ENCODE assay signal across 17 cellular contexts in the genomic region with DNA sequence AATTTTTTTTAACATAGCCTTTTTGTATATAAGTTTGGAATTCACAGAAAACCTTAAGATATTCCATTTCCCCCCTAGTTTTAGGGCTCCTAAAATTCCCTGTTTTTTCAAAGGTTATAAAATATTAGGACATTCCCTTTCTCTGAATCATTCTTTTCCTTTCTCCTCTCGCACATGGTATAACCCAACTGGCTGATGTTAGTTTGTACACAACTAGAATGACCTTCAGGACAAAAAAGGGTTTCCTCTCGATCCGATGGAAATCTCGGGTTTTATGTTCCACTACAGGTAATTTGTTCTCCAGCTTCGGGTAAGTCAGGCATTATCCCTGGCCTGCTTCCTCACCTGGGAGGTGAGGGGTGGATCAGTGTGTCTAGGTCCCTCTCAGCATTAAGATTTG.
DNase-seq lines count a peak whose midpoint lies in the region; ATAC-seq, FAIRE-seq and TF ChIP-seq lines count a peak whose summit lies in the region.
"Had no signal": no experiment of that assay in that cellular context is flagged by ENCODE, and none has a peak within 500 bp of the region (broad histone marks: within the 10 kb centered on the region; RNA-seq: fewer than 3 reads in every experiment).

No MANE protein-coding gene starts in this region.

- H3K27ac Mint-ChIP-seq in stimulated activated effector memory CD8-positive, alpha-beta T cell treated with anti-CD3 and anti-CD28 coated beads, Interleukin-12 subunit alpha, Interleukin-12 subunit beta, amount 100 ng/mL, for 72 hours, result no peak overlapping the region

- peak overlapping the region; percentile 86 to 91 for H3K27ac ChIP-seq in ascending aorta

- H3K36me3 ChIP-seq in ascending aorta, result no peaks in the 10 kb centered on the region
- H3K36me3 ChIP-seq: MG63 had no signal

- no peak overlapping the region for H3K4me3 Mint-ChIP-seq in stimulated activated effector memory CD8-positive, alpha-beta T cell treated with anti-CD3 and anti-CD28 coated beads, Interleukin-12 subunit alpha, Interleukin-12 subunit beta, amount 100 ng/mL, for 72 hours

- peaks cover 3 to 47% of the 10 kb centered on the region in 2 donors for H3K4me1 ChIP-seq in ascending aorta

- no peak for FAIRE-seq in D721Med (lab: Jason Lieb, UNC)

- TF ChIP-seq CTCF in ascending aorta (IDR thresholded peaks at IDR 0.05), result no peak
- no peak for TF ChIP-seq CTCF in D721Med (IDR thresholded peaks at IDR 0.05; ENCODE audit: insufficient read depth, missing control alignments)

- H3K36me3 Mint-ChIP-seq in stimulated activated effector memory CD8-positive, alpha-beta T cell treated with anti-CD3 and anti-CD28 coated beads, Interleukin-12 subunit alpha, Interleukin-12 subunit beta, amount 100 ng/mL, for 72 hours, result no peaks in the 10 kb centered on the region

- no peaks in the 10 kb centered on the region for H3K9me3 Mint-ChIP-seq in stimulated activated effector memory CD8-positive, alpha-beta T cell treated with anti-CD3 and anti-CD28 coated beads, Interleukin-12 subunit alpha, Interleukin-12 subunit beta, amount 100 ng/mL, for 72 hours
- H3K9me3 Mint-ChIP-seq: CD4-positive, CD25-positive, alpha-beta regulatory T cell had no signal

- H3K27me3 ChIP-seq in ascending aorta, result no peaks in the 10 kb centered on the region
- H3K27me3 ChIP-seq: MG63 had no signal

- ATAC-seq in stimulated activated effector memory CD8-positive, alpha-beta T cell treated with anti-CD3 and anti-CD28 coated beads, Interleukin-12 subunit alpha, Interleukin-12 subunit beta, amount 100 ng/mL, for 72 hours, result no peak
- ATAC-seq: Right ventricle myocardium inferior had no signal

- DNase-seq in AG08395 (ENCODE audit: low spot score) (peak; percentile 10), EH (ENCODE audit: low read depth) (peak; percentile 44), ascending aorta (ENCODE audit: low spot score in 2 of 2) (no peak), lung microvascular endothelial cell (ENCODE audit: low read depth in 2 of 2) (peak; percentile 23 to 63), NCI-H345 treated with DMSO at 0.1 percent for 48 hours (lab: John Stamatoyannopoulos, UW; ENCODE audit: unreplicated experiment) (no peak), D721Med (ENCODE audit: insufficient read length, low spot score) (no peak)
- DNase-seq in stimulated activated effector memory CD8-positive, alpha-beta T cell treated with anti-CD3 and anti-CD28 coated beads, Interleukin-12 subunit alpha, Interleukin-12 subunit beta, amount 100 ng/mL, for 72 hours (ENCODE audit: low spot score in 2 of 2), result no peak
- DNase-seq: AML-193, GOT3, KG1, MG63, NCI-H1092 treated with DMSO at 0.1 percent for 48 hours, NCI-H1694, NCI-H2107, NCI-H345 had no signal

- peaks cover 31% of the 10 kb centered on the region for H3K4me1 Mint-ChIP-seq in stimulated activated effector memory CD8-positive, alpha-beta T cell treated with anti-CD3 and anti-CD28 coated beads, Interleukin-12 subunit alpha, Interleukin-12 subunit beta, amount 100 ng/mL, for 72 hours

- H3K4me3 ChIP-seq in ascending aorta, result no peak overlapping the region
- H3K4me3 ChIP-seq: MG63 had no signal

- H3K9me3 ChIP-seq in ascending aorta, result no peaks in the 10 kb centered on the region
- H3K9me3 ChIP-seq: MG63 had no signal

- intact Hi-C loops in ascending aorta (cut with DNase I), result no loop called here

Comparison
In these comparisons a context has a peak if more than half of its experiments do, and no peak if none do; other contexts are left out.
1. DNase-seq: peak in AG08395 (single experiment), EH (single experiment) and lung microvascular endothelial cell (2 of 2); none in ascending aorta (0 of 2), NCI-H345 treated with DMSO at 0.1 percent for 48 hours (single experiment), stimulated activated effector memory CD8-positive, alpha-beta T cell treated with anti-CD3 and anti-CD28 coated beads, Interleukin-12 subunit alpha, Interleukin-12 subunit beta, amount 100 ng/mL, for 72 hours (0 of 2) and D721Med (single experiment).